Comparison of ENCODE assay signal across 25 cellular contexts in the genomic region with DNA sequence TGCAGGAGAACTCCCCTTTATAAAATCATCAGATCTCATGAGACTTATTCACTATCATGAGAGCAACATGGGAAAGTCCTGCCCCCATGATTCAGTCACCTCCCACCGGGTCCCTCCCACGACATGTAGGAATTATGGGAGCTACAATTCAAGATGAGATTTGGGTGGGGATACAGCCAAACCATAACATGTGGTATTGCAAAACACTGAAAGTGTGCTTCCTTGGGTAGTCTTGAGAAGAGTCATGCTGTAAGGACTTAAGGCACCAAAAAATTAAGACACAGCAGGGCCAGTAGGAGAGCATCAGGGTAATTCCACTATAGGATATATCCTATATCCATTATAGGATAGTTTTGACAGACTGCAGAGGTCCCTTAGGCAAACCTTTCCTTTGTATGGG. TPM values are rescaled to one million over a fixed set of nuclear protein-coding genes. Genes with fewer than 3 reads are reported as not detected.
"Had no signal": no experiment of that assay in that cellular context is flagged by ENCODE, and none has a peak within 500 bp of the region (broad histone marks: within the 10 kb centered on the region; RNA-seq: fewer than 3 reads in every experiment).

No MANE protein-coding gene starts in this region.

- H3K4me3 ChIP-seq: cardiac muscle cell, gastroesophageal sphincter, pancreas, psoas muscle, right atrium auricular region, spleen, tibial artery had no signal

- FAIRE-seq: pancreas, TTC549 had no signal

- H3K27me3 ChIP-seq: cardiac muscle cell, gastroesophageal sphincter, pancreas, right atrium auricular region, tibial artery had no signal

- H3K27ac ChIP-seq: cardiac muscle cell, epithelial cell of prostate, gastroesophageal sphincter, neutrophil, pancreas, psoas muscle, right atrium auricular region, spleen, tibial artery had no signal

- H3K36me3 ChIP-seq: cardiac muscle cell, gastroesophageal sphincter, neutrophil, pancreas, right atrium auricular region, spleen, tibial artery had no signal

- H3K9me3 ChIP-seq: neutrophil, pancreas, psoas muscle, right atrium auricular region, tibial artery had no signal

- ATAC-seq: gastroesophageal sphincter, left cardiac atrium, pancreas, psoas muscle had no signal

- DNase-seq: activated naive CD4-positive, alpha-beta T cell treated with Interleukin-2 at 50 U/mL for 16 hours; activated naive CD8-positive, alpha-beta T cell treated with anti-CD3 and anti-CD28 coated beads, Interleukin-2, amount 10 ng/mL, durations not matched to agents 7 days and 5 days; activated T-cell treated with anti-CD3 and anti-CD28 coated beads, Interleukin-2, amount 50 U/mL, for 1 hour; cortex of kidney; endodermal cell; head of caudate nucleus; hypothalamus; left cardiac atrium; mesenchymal stem cell; pancreas; psoas muscle; spleen; stimulated activated CD4-positive, alpha-beta T cell treated with anti-CD3 and anti-CD28 coated beads, Interleukin-4, amount 100 ng/mL, for 1 hour; stimulated activated naive CD4-positive, alpha-beta T cell treated with Interleukin-2 at 50 U/mL for 16 hours; tibial artery had no signal

- H3K4me1 ChIP-seq: pancreas, psoas muscle, right atrium auricular region, spleen, tibial artery had no signal

RNA-seq across cellular contexts. Expression of a gene that starts 29.4 kb away (rescaled TPM):
- total RNA-seq: activated naive CD8-positive, alpha-beta T cell treated with anti-CD3 and anti-CD28 coated beads, Interleukin-2, amount 10 ng/mL, durations not matched to agents 7 days and 5 days; activated T-helper 2 cell treated with anti-CD3 and anti-CD28 coated beads, Interferon-gamma antibody, Interleukin-2, Interleukin-4, amounts not matched to agents 10 μg/mL and 5 μg/mL and 100 μg/mL, durations not matched to agents 14 hours and 24 hours and 36 hours; cardiac muscle cell; cerebellum; mononuclear cell; ureter had no signal
- polyA plus RNA-seq: cardiac muscle cell had no signal
